9 cellular contexts compared by ENCODE assay signal in the genomic region with DNA sequence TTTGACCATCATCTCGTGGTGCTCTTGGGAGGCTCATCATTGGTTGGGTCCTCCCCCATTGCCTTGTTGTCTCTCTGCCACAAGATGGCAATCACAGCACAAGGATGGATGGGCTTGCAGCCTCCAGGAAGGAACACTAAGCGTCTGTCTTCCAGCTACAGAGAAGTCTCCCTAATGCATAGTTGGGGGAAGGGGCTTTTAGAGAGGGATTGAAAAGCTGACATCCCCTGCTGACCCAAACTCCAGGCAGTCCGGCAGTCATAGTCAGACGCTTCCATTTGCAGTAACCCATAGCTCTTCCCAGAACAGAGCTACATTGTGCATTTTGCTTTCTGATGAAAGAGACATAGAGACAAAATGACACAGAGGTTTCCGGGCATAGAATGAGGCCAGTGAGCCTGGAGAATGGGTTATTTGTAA.
A peak's percentile ranks its signal among the peaks of the same experiment; 100 is the strongest.
DNase-seq lines count a peak whose midpoint lies in the region; ATAC-seq and TF ChIP-seq lines count a peak whose summit lies in the region.
"Had no signal": no experiment of that assay in that cellular context is flagged by ENCODE, and none has a peak within 500 bp of the region (broad histone marks: within the 10 kb centered on the region; RNA-seq: fewer than 3 reads in every experiment).

No MANE protein-coding gene starts in this region.

- peak; percentile 46 for ATAC-seq in CD4-positive, alpha-beta T cell (ENCODE audit: poor library complexity)
- no peak for ATAC-seq in GM18861 (IDR thresholded peaks at IDR 0.05; ENCODE audit: unreplicated experiment)

- intact Hi-C loops in CD4-positive, alpha-beta T cell (cut with DNase I, micrococcal nuclease): loop anchor here (1.0 to 10.0 kb wide), 7 partner anchors 86 to 736 kb away; no protein-coding TSS in a partner anchor

- TF ChIP-seq CTCF in CD4-positive, alpha-beta T cell (IDR thresholded peaks at IDR 0.05): peak; percentile 61
- TF ChIP-seq CTCF in fibroblast of lung (conservative IDR thresholded peaks at IDR 0.05 in 1 of 2, IDR thresholded peaks at IDR 0.05 in 1 of 2; ENCODE audit: low read depth in 1 of 2, low read length in 2 of 2) (peak in 1 of 2 donors; percentile 41), Peyer's patch (IDR thresholded peaks at IDR 0.05) (peak in 2 of 6 experiments; percentile 31 to 35)

- no peaks in the 10 kb centered on the region for H3K27me3 Mint-ChIP-seq in CD4-positive, alpha-beta T cell

- no peaks in the 10 kb centered on the region for H3K27me3 ChIP-seq in CD4-positive, alpha-beta T cell (ENCODE audit: control insufficient read depth, insufficient read depth, low read length)
- H3K27me3 ChIP-seq in H7 (ENCODE audit: control insufficient read depth, insufficient read depth, low read length): no peaks in the 10 kb centered on the region
- no peaks in the 10 kb centered on the region for H3K27me3 ChIP-seq in fibroblast of lung (ENCODE audit: control insufficient read depth, insufficient read depth, low read length)
- no peaks in the 10 kb centered on the region for H3K27me3 ChIP-seq in neuron (ENCODE audit: insufficient read depth, low read length)
- no peaks in the 10 kb centered on the region for H3K27me3 ChIP-seq in Peyer's patch
- H3K27me3 ChIP-seq: SJSA1 had no signal

- peak in 7 of 10 experiments; percentile 19 to 54 (median 46) for DNase-seq in CD4-positive, alpha-beta T cell
- peak; percentile 72 for DNase-seq in H7
- peak; percentile 62 for DNase-seq in NCI-H460 (ENCODE audit: extremely low read depth, low read depth)
- DNase-seq in activated CD4-positive, alpha-beta T cell treated with anti-CD3 and anti-CD28 coated beads, Interleukin-2, amount 50 U/mL, for 48 hours: peak; percentile 45 to 56
- DNase-seq in fibroblast of lung (ENCODE audit: low read depth in 2 of 2): peak; percentile 21 to 26
- DNase-seq in Peyer's patch: no peak

- TF ChIP-seq POLR2A in Peyer's patch (IDR thresholded peaks at IDR 0.05): no peak

- no peaks in the 10 kb centered on the region for H3K9me3 Mint-ChIP-seq in CD4-positive, alpha-beta T cell

- no peak overlapping the region for H3K9ac ChIP-seq in fibroblast of lung (ENCODE audit: insufficient read depth, low read length)

- no peaks in the 10 kb centered on the region for H4K20me1 ChIP-seq in fibroblast of lung (ENCODE audit: control insufficient read depth, extremely low read depth, insufficient read depth, low read length)

- peaks cover 17% of the 10 kb centered on the region for H3K4me1 Mint-ChIP-seq in CD4-positive, alpha-beta T cell (ENCODE audit: low read depth)

- no peaks in the 10 kb centered on the region for H3K9me3 ChIP-seq in CD4-positive, alpha-beta T cell (ENCODE audit: control insufficient read depth, low read length)
- H3K9me3 ChIP-seq in fibroblast of lung (ENCODE audit: control insufficient read depth, insufficient read depth, low read depth, low read length): no peaks in the 10 kb centered on the region
- H3K9me3 ChIP-seq in neuron (ENCODE audit: low read length): no peaks in the 10 kb centered on the region
- H3K9me3 ChIP-seq in Peyer's patch: no peaks in the 10 kb centered on the region
- H3K9me3 ChIP-seq: SJSA1 had no signal

- H3K4me3 Mint-ChIP-seq in CD4-positive, alpha-beta T cell: no peak overlapping the region

- no peaks in the 10 kb centered on the region for H3K79me2 ChIP-seq in fibroblast of lung (ENCODE audit: control insufficient read depth, insufficient read depth, low read length)

- CTCF ChIA-PET in CD4-positive, alpha-beta T cell (lab: Charles Lee): interaction anchor here (0.6 to 2.0 kb wide), 10 partner anchors 58 to 268 kb away, joined by 3 to 12 read pairs (median 4); no protein-coding TSS in a partner anchor

- H3K4me2 ChIP-seq in fibroblast of lung (ENCODE audit: extremely low read depth, insufficient read depth, low read length): no peak overlapping the region

- no peaks in the 10 kb centered on the region for H3K36me3 ChIP-seq in H7 (replicated peaks; ENCODE audit: control insufficient read depth, insufficient read depth, low read length)
- no peaks in the 10 kb centered on the region for H3K36me3 ChIP-seq in fibroblast of lung (ENCODE audit: control insufficient read depth, insufficient read depth, low read length)
- no peaks in the 10 kb centered on the region for H3K36me3 ChIP-seq in neuron (ENCODE audit: insufficient read depth, low read length)
- no peaks in the 10 kb centered on the region for H3K36me3 ChIP-seq in Peyer's patch
- H3K36me3 ChIP-seq: SJSA1 had no signal

- no peaks in the 10 kb centered on the region for H3K36me3 Mint-ChIP-seq in CD4-positive, alpha-beta T cell (ENCODE audit: low read depth)

- H3K27ac ChIP-seq in CD4-positive, alpha-beta T cell (ENCODE audit: low read depth, low read length): no peak overlapping the region
- H3K27ac ChIP-seq in fibroblast of lung (ENCODE audit: insufficient read depth, low read length): no peak overlapping the region
- H3K27ac ChIP-seq in Peyer's patch: no peak overlapping the region
- H3K27ac ChIP-seq: SJSA1 had no signal

- H3K27ac Mint-ChIP-seq in CD4-positive, alpha-beta T cell: no peak overlapping the region

- POLR2A ChIA-PET in CD4-positive, alpha-beta T cell (lab: Charles Lee): no interaction called here

- H2AFZ ChIP-seq in fibroblast of lung (ENCODE audit: low read length) (no peak overlapping the region), neuron (ENCODE audit: low read depth, low read length) (peak overlapping the region; percentile 39)

- H3K4me1 ChIP-seq in fibroblast of lung (ENCODE audit: control insufficient read depth, extremely low read depth, insufficient read depth, low read length): no peaks in the 10 kb centered on the region
- peaks cover 3% of the 10 kb centered on the region for H3K4me1 ChIP-seq in neuron (ENCODE audit: insufficient read depth, low read length)
- no peaks in the 10 kb centered on the region for H3K4me1 ChIP-seq in Peyer's patch
- H3K4me1 ChIP-seq: SJSA1 had no signal

- H3K4me3 ChIP-seq in H7 (ENCODE audit: insufficient read depth, low read depth, low read length): no peak overlapping the region
- no peak overlapping the region for H3K4me3 ChIP-seq in fibroblast of lung (replicated peaks in 1 of 4; ENCODE audit: control extremely low read depth in 1 of 4, insufficient read depth in 1 of 4, low read depth in 3 of 4, low read length in 4 of 4)
- peak overlapping the region; percentile 79 for H3K4me3 ChIP-seq in neuron (ENCODE audit: low read length)
- H3K4me3 ChIP-seq in Peyer's patch: no peak overlapping the region
- H3K4me3 ChIP-seq: SJSA1 had no signal

Comparison
In these comparisons a context has a peak if more than half of its experiments do, and no peak if none do; other contexts are left out.
1. DNase-seq: peak in CD4-positive, alpha-beta T cell (7 of 10), H7 (single experiment), NCI-H460 (single experiment), activated CD4-positive, alpha-beta T cell treated with anti-CD3 and anti-CD28 coated beads, Interleukin-2, amount 50 U/mL, for 48 hours (2 of 2) and fibroblast of lung (2 of 2); none in Peyer's patch (0 of 3).